8 cellular contexts compared by ENCODE assay signal in genomic region chr17:68514809-68515208, GRCh38. TPM values are rescaled to one million over a fixed set of nuclear protein-coding genes. Genes with fewer than 3 reads are reported as not detected.
DNase-seq lines count a peak whose midpoint lies in the region; ATAC-seq and TF ChIP-seq lines count a peak whose summit lies in the region.

No MANE protein-coding gene starts in this region.

- POLR2A ChIA-PET in naive thymus-derived CD8-positive, alpha-beta T cell (lab: Charles Lee), result no interaction called here

- peak overlapping the region in 2 of 3 donors; percentile 3 to 98 for H3K27ac Mint-ChIP-seq in IgD-negative memory B cell
- H3K27ac Mint-ChIP-seq in dendritic cell treated with granulocyte-macrophage colony-stimulating factor and Interleukin-4, amounts not matched to agents 40 ng/mL and 50 ng/mL, for 4 days, result peak overlapping the region; percentile 62
- peak overlapping the region; percentile 21 to 100 (median 77) for H3K27ac Mint-ChIP-seq in naive thymus-derived CD8-positive, alpha-beta T cell

- H3K36me3 Mint-ChIP-seq in IgD-negative memory B cell, result peaks cover 8% of the 10 kb centered on the region
- peaks cover 73% of the 10 kb centered on the region for H3K36me3 Mint-ChIP-seq in dendritic cell treated with granulocyte-macrophage colony-stimulating factor and Interleukin-4, amounts not matched to agents 40 ng/mL and 50 ng/mL, for 4 days (ENCODE audit: low read depth)
- peaks cover 4 to 45% (median 21%) of the 10 kb centered on the region in 3 donors for H3K36me3 Mint-ChIP-seq in naive thymus-derived CD8-positive, alpha-beta T cell

- H3K36me3 ChIP-seq in BE2C (peaks cover 37% of the 10 kb centered on the region), WERI-Rb-1 (peaks cover 51% of the 10 kb centered on the region)

- peak overlapping the region in 3 of 4 donors; percentile 75 to 99 (median 96) for H3K4me3 Mint-ChIP-seq in IgD-negative memory B cell
- H3K4me3 Mint-ChIP-seq in dendritic cell treated with granulocyte-macrophage colony-stimulating factor and Interleukin-4, amounts not matched to agents 40 ng/mL and 50 ng/mL, for 4 days, result peak overlapping the region; percentile 97
- peak overlapping the region in 9 of 10 donors; percentile 34 to 100 (median 98) for H3K4me3 Mint-ChIP-seq in naive thymus-derived CD8-positive, alpha-beta T cell

- peaks cover 38 to 50% (median 43%) of the 10 kb centered on the region in 3 donors for H3K4me1 Mint-ChIP-seq in IgD-negative memory B cell
- H3K4me1 Mint-ChIP-seq in dendritic cell treated with granulocyte-macrophage colony-stimulating factor and Interleukin-4, amounts not matched to agents 40 ng/mL and 50 ng/mL, for 4 days (ENCODE audit: low read depth), result peaks cover 67% of the 10 kb centered on the region
- peaks cover 43 to 71% (median 68%) of the 10 kb centered on the region in 4 donors for H3K4me1 Mint-ChIP-seq in naive thymus-derived CD8-positive, alpha-beta T cell

- H3K27me3 ChIP-seq in BE2C, result no peaks in the 10 kb centered on the region
- H3K27me3 ChIP-seq in WERI-Rb-1 (ENCODE audit: insufficient read depth, low read depth, severe bottlenecking), result no peaks in the 10 kb centered on the region

- intact Hi-C loops in dendritic cell treated with granulocyte-macrophage colony-stimulating factor and Interleukin-4, amounts not matched to agents 40 ng/mL and 50 ng/mL, for 4 days (cut with micrococcal nuclease), result loop anchor here (5.0 kb wide), 1 partner anchor 48 kb away; no protein-coding TSS in a partner anchor

- H3K4me3 ChIP-seq in BE2C (ENCODE audit: low read depth, low read length) (peak overlapping the region; percentile 94), WERI-Rb-1 (ENCODE audit: low read depth, low read length) (no peak overlapping the region)

- H3K9me3 ChIP-seq in BE2C, result no peaks in the 10 kb centered on the region
- no peaks in the 10 kb centered on the region for H3K9me3 ChIP-seq in WERI-Rb-1 (ENCODE audit: severe bottlenecking)

- ATAC-seq in naive thymus-derived CD8-positive, alpha-beta T cell, result no peak
- ATAC-seq in GM19035 (IDR thresholded peaks at IDR 0.05; ENCODE audit: unreplicated experiment), result no peak

- H3K9me3 Mint-ChIP-seq in IgD-negative memory B cell, result no peaks in the 10 kb centered on the region
- peaks cover 19% of the 10 kb centered on the region for H3K9me3 Mint-ChIP-seq in dendritic cell treated with granulocyte-macrophage colony-stimulating factor and Interleukin-4, amounts not matched to agents 40 ng/mL and 50 ng/mL, for 4 days
- no peaks in the 10 kb centered on the region for H3K9me3 Mint-ChIP-seq in naive thymus-derived CD8-positive, alpha-beta T cell

- no peaks in the 10 kb centered on the region for H3K27me3 Mint-ChIP-seq in IgD-negative memory B cell
- no peaks in the 10 kb centered on the region for H3K27me3 Mint-ChIP-seq in dendritic cell treated with granulocyte-macrophage colony-stimulating factor and Interleukin-4, amounts not matched to agents 40 ng/mL and 50 ng/mL, for 4 days
- H3K27me3 Mint-ChIP-seq in naive thymus-derived CD8-positive, alpha-beta T cell, result peaks cover 0 to 2% (median 0%) of the 10 kb centered on the region in 5 donors

- H3K4me1 ChIP-seq in BE2C, result peaks cover 4% of the 10 kb centered on the region; the same call in 1 of the 2 replicates

- DNase-seq in BE2C (no peak), SK-N-DZ (ENCODE audit: low spot score) (no peak), NCI-H1105 treated with DMSO at 0.1 percent for 48 hours (lab: John Stamatoyannopoulos, UW) (no peak), WERI-Rb-1 (no peak)
- no peak for DNase-seq in naive thymus-derived CD8-positive, alpha-beta T cell

- TF ChIP-seq CTCF in BE2C (IDR thresholded peaks at IDR 0.05; ENCODE audit: low read depth, low read length) (no peak), WERI-Rb-1 (IDR thresholded peaks at IDR 0.05; ENCODE audit: low read depth, low read length) (no peak)

- no peak overlapping the region for H3K27ac ChIP-seq in WERI-Rb-1

RNA-seq across cellular contexts. Expression of gene PRKAR1A, which starts 2.6 kb away (rescaled TPM):
- 130 TPM for polyA plus RNA-seq in BE2C (2012; ENCODE audit: insufficient read depth, insufficient read length, low read depth)
- polyA plus RNA-seq in IgD-negative memory B cell, result 175 TPM
- 100 to 1,000 TPM; 145 to 157 TPM for total RNA-seq in naive thymus-derived CD8-positive, alpha-beta T cell
- 100 to 1,000 TPM; 153 to 203 (median 175) TPM for polyA plus RNA-seq in naive thymus-derived CD8-positive, alpha-beta T cell
- 143 and 210 TPM in 2 replicates for polyA plus RNA-seq in SK-N-DZ (2014; cell fraction: cytosol; rRNA removed)
- 79.6 and 90.5 TPM in 2 replicates for polyA plus RNA-seq in SK-N-DZ (2014; cell fraction: nucleus; rRNA removed)

RNA-seq across cellular contexts. Expression of gene WIPI1, which starts 57.5 kb away (rescaled TPM):
- 5.2 TPM for polyA plus RNA-seq in BE2C (2012; ENCODE audit: insufficient read depth, insufficient read length, low read depth)
- 6.7 TPM for polyA plus RNA-seq in IgD-negative memory B cell
- total RNA-seq in naive thymus-derived CD8-positive, alpha-beta T cell, result 1 to 10 TPM; 3.2 to 3.5 TPM
- polyA plus RNA-seq in naive thymus-derived CD8-positive, alpha-beta T cell, result 1 to 10 TPM; 2.5 to 8.3 (median 2.7) TPM
- polyA plus RNA-seq in SK-N-DZ (2014; cell fraction: cytosol; rRNA removed), result 3.7 and 4.7 TPM in 2 replicates
- 1.4 and 7.6 TPM in 2 replicates for polyA plus RNA-seq in SK-N-DZ (2014; cell fraction: nucleus; rRNA removed)
